In the genomic region with DNA sequence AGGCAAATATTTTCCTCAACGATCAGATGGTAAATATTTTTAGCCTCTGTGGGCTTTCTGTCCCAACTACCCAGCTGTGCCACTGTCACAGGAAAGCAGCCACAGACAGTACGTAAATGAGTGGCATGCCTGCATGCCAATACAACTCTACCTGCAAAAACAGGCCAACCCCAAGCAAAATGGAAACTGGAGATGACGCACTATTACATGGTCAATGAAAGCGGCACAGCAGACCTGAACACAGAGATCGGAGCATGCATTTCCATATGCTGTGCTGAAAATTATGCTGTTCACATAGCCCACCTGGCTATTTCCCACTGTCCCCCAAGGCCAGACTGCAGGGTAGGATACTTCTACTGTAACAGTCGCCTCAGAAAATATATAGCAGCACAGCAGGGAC, we compare ENCODE assay signal across 15 cellular contexts. TPM values are rescaled to one million over a fixed set of nuclear protein-coding genes. Genes with fewer than 3 reads are reported as not detected.
DNase-seq lines count a peak whose midpoint lies in the region; ATAC-seq, FAIRE-seq and TF ChIP-seq lines count a peak whose summit lies in the region.
"Had no signal": no experiment of that assay in that cellular context is flagged by ENCODE, and none has a peak within 500 bp of the region (broad histone marks: within the 10 kb centered on the region; RNA-seq: fewer than 3 reads in every experiment).

No MANE protein-coding gene starts in this region.

- intact Hi-C loops in GM12878 (cut with micrococcal nuclease; ENCODE audit: unreplicated experiment): no loop called here

- TF ChIP-seq RAD21 in GM12878 (IDR thresholded peaks at IDR 0.05; ENCODE audit: insufficient read depth, low read depth, low read length) (no peak), SK-N-SH (IDR thresholded peaks at IDR 0.05; ENCODE audit: low read length) (no peak)

- H3K9me2 ChIP-seq in SK-N-SH: no peaks in the 10 kb centered on the region

- POLR2A ChIA-PET in GM12878 (lab: Charles Lee) (no interaction called here), SK-N-SH (lab: Yijun Ruan, JAX) (no interaction called here)

- no peak overlapping the region for H2AK5ac ChIP-seq in H9 (ENCODE audit: insufficient read length, low read length)

- no TSS peak for BruUV-seq in GM12878 (replicated peaks; lab: Mats Ljungman, UMichigan)

- H3K79me1 ChIP-seq in H9 (ENCODE audit: insufficient read depth, low read depth, low read length, poor library complexity, severe bottlenecking): peaks cover 3% of the 10 kb centered on the region

- TF ChIP-seq POLR2A in GM12878 (IDR thresholded peaks at IDR 0.05; ENCODE audit: low read depth, low read length): no peak

- H3K23ac ChIP-seq in H9 (ENCODE audit: insufficient read length, low read depth, low read length): no peak overlapping the region

- H2AFZ ChIP-seq in H9 (ENCODE audit: low read length): no peak overlapping the region
- no peak overlapping the region for H2AFZ ChIP-seq in GM12878 (ENCODE audit: control insufficient read depth, low read depth, low read length)
- no peak overlapping the region for H2AFZ ChIP-seq in SK-N-SH (ENCODE audit: low read depth)

- FAIRE-seq in GM12878 (lab: Jason Lieb, UNC): no peak

- peaks cover 4 to 8% of the 10 kb centered on the region in 2 experiments; a peak in 3 of 4 replicates for H3K4me1 Mint-ChIP-seq in H9
- peaks cover 11% of the 10 kb centered on the region for H3K4me1 Mint-ChIP-seq in memory B cell
- H3K4me1 Mint-ChIP-seq: CD14-positive monocyte had no signal

- DNase-seq in H9 (no peak), GM12878 (ENCODE audit: low read depth, low spot score) (peak; percentile 28), memory B cell (ENCODE audit: low spot score in 2 of 2) (no peak), SIG-M5 (lab: John Stamatoyannopoulos, UW) (no peak), SK-N-SH (no peak), NCI-H226 (no peak)
- DNase-seq: Caco-2; CD8-positive, alpha-beta T cell; GF-D8; H7; KG1 had no signal

- H3K4me2 ChIP-seq in H9 (ENCODE audit: insufficient read depth, insufficient read length, low read length) (no peak overlapping the region), GM12878 (ENCODE audit: control insufficient read depth, insufficient read depth) (peak overlapping the region; percentile 41), SK-N-SH (no peak overlapping the region)
- H3K4me2 ChIP-seq: A549 had no signal

- H3K27me3 Mint-ChIP-seq in H9 (ENCODE audit: low read depth) (no peaks in the 10 kb centered on the region), memory B cell (no peaks in the 10 kb centered on the region)
- H3K27me3 Mint-ChIP-seq: IgD-negative memory B cell had no signal

- no peak overlapping the region for H3K4me3 ChIP-seq in GM12878
- no peak overlapping the region for H3K4me3 ChIP-seq in SK-N-SH (ENCODE audit: low read depth in 2 of 2, low read length in 1 of 2)
- H3K4me3 ChIP-seq: A549 had no signal

- H2BK15ac ChIP-seq in H9 (ENCODE audit: low read depth, low read length): no peak overlapping the region

- no peak overlapping the region for H2BK5ac ChIP-seq in H9 (ENCODE audit: insufficient read length, low read length)

- no peak overlapping the region for H3T11ph ChIP-seq in H9 (ENCODE audit: low read length)

- no peaks in the 10 kb centered on the region for H3K4me1 ChIP-seq in H9 (ENCODE audit: insufficient read depth, low read length)
- H3K4me1 ChIP-seq in GM12878 (ENCODE audit: control insufficient read depth, insufficient read depth, low read length): no peaks in the 10 kb centered on the region; the same call in 1 of the 2 replicates
- no peaks in the 10 kb centered on the region; a peak in 1 of 4 replicates for H3K4me1 ChIP-seq in SK-N-SH (ENCODE audit: control insufficient read depth in 1 of 2, insufficient read depth in 2 of 2, low read depth in 1 of 2, low read length in 1 of 2)
- H3K4me1 ChIP-seq: A549, Caco-2 had no signal

- H3K9ac ChIP-seq in H9 (ENCODE audit: extremely low read depth, insufficient read length, low read length) (no peak overlapping the region), GM12878 (ENCODE audit: control insufficient read depth, insufficient read depth, low read length) (no peak overlapping the region), SK-N-SH (no peak overlapping the region)

- RAD21 ChIA-PET in GM12878 (lab: Charles Lee; ENCODE audit: unreplicated experiment): no interaction called here

- no peak overlapping the region for H2BK120ac ChIP-seq in H9 (ENCODE audit: low read depth, low read length, poor library complexity, severe bottlenecking)

- H3K27ac ChIP-seq in H9 (ENCODE audit: insufficient read length, low read depth, low read length) (no peak overlapping the region), GM12878 (ENCODE audit: control insufficient read depth, insufficient read depth) (peak overlapping the region; percentile 27; the same call in 1 of the 2 replicates), SK-N-SH (ENCODE audit: low read depth in 2 of 2, low read length in 1 of 2) (no peak overlapping the region)
- H3K27ac ChIP-seq: A549 had no signal

- H3K36me3 ChIP-seq in GM12878 (ENCODE audit: control insufficient read depth in 2 of 2, insufficient read depth in 2 of 2, low read length in 1 of 2): peaks cover 14% of the 10 kb centered on the region in 2 experiments
- peaks cover 31 to 57% of the 10 kb centered on the region in 2 experiments for H3K36me3 ChIP-seq in SK-N-SH (replicated peaks in 1 of 2; ENCODE audit: control insufficient read depth in 1 of 2, insufficient read depth in 2 of 2, low read length in 1 of 2)

- no peak overlapping the region for H3K4ac ChIP-seq in H9 (ENCODE audit: low read depth, low read length)

- H3K9me3 ChIP-seq in H9 (ENCODE audit: control insufficient read depth, low read depth, low read length): no peaks in the 10 kb centered on the region
- no peaks in the 10 kb centered on the region for H3K9me3 ChIP-seq in GM12878 (replicated peaks; ENCODE audit: control insufficient read depth, insufficient read depth, low read length)
- no peaks in the 10 kb centered on the region for H3K9me3 ChIP-seq in SK-N-SH
- H3K9me3 ChIP-seq: A549, Caco-2 had no signal

- H3K18ac ChIP-seq in H9 (ENCODE audit: insufficient read length, low read depth, low read length): no peak overlapping the region

- H4K91ac ChIP-seq in H9 (ENCODE audit: insufficient read length, low read depth, low read length): no peak overlapping the region

- H3K9me3 Mint-ChIP-seq in H9 (no peaks in the 10 kb centered on the region), memory B cell (no peaks in the 10 kb centered on the region)
- H3K9me3 Mint-ChIP-seq: CD14-positive monocyte; CD8-positive, alpha-beta T cell; IgD-negative memory B cell had no signal

- H3K36me3 Mint-ChIP-seq in H9 (ENCODE audit: insufficient read depth in 1 of 3, low read depth in 3 of 3) (peaks cover 50 to 72% (median 54%) of the 10 kb centered on the region in 3 experiments), memory B cell (peaks cover 56% of the 10 kb centered on the region)

- in situ Hi-C loops in GM12878 (cut with MboI): no loop called here

- H3K27me3 ChIP-seq in H9 (ENCODE audit: insufficient read depth, low read length) (no peaks in the 10 kb centered on the region), GM12878 (replicated peaks in 1 of 2; ENCODE audit: control insufficient read depth in 2 of 2, insufficient read depth in 2 of 2, low read length in 1 of 2) (no peaks in the 10 kb centered on the region), SK-N-SH (ENCODE audit: insufficient read depth) (no peaks in the 10 kb centered on the region)

- H4K8ac ChIP-seq in H9 (replicated peaks; ENCODE audit: insufficient read length, low read depth, low read length): no peak overlapping the region

- no peak overlapping the region for H2BK20ac ChIP-seq in H9 (ENCODE audit: low read depth, low read length, poor library complexity, severe bottlenecking)

- no CpG with 5 or more reads among the region's 6 CpGs for WGBS in H9 (ENCODE audit: extremely low coverage, insufficient read length, low lambda C conversion rate)
- WGBS in GM12878 (ENCODE audit: insufficient coverage, insufficient replicate concordance, low lambda C conversion rate, missing lambda C conversion rate): 99% methylated on average over 6 of the region's 6 CpGs
- WGBS in SK-N-SH (ENCODE audit: low lambda C conversion rate): 94% methylated on average over 6 of the region's 6 CpGs

- ATAC-seq in GM12878: peak; percentile 87
- peak; percentile 39 for ATAC-seq in memory B cell (ENCODE audit: low read depth)
- ATAC-seq in GM18861 (IDR thresholded peaks at IDR 0.05; ENCODE audit: unreplicated experiment): no peak
- ATAC-seq: A549; CD8-positive, alpha-beta T cell had no signal

- H3K27ac Mint-ChIP-seq in H9 (peak overlapping the region in 2 of 3 experiments; percentile 35 to 85; a peak in 4 of 7 replicates), memory B cell (peak overlapping the region; percentile 63)
- H3K27ac Mint-ChIP-seq: CD14-positive monocyte; CD8-positive, alpha-beta T cell had no signal

- H3K56ac ChIP-seq in H9 (ENCODE audit: insufficient read length, low read depth, low read length): no peak overlapping the region

- H3K23me2 ChIP-seq in H9 (ENCODE audit: insufficient read length, low read depth, low read length, poor library complexity, severe bottlenecking): no peaks in the 10 kb centered on the region

- no peak overlapping the region for H3K4me3 Mint-ChIP-seq in H9
- H3K4me3 Mint-ChIP-seq in memory B cell: peak overlapping the region; percentile 80
- H3K4me3 Mint-ChIP-seq: CD14-positive monocyte; CD8-positive, alpha-beta T cell had no signal

- no peaks in the 10 kb centered on the region for H3F3A ChIP-seq in SK-N-SH (replicated peaks; ENCODE audit: insufficient read depth)

- no peak overlapping the region for H2BK12ac ChIP-seq in H9 (ENCODE audit: insufficient read length, low read depth, low read length)

- CTCF ChIA-PET in GM12878 (lab: Yijun Ruan, JAX): interaction anchor here (0.6 kb wide), 1 partner anchor 117 kb away, joined by 4 read pairs; no protein-coding TSS in a partner anchor
- CTCF ChIA-PET in SK-N-SH (lab: Yijun Ruan, JAX): interaction anchor here (0.9 kb wide), 1 partner anchor 138 kb away, joined by 4 read pairs; no protein-coding TSS in a partner anchor

- TF ChIP-seq EP300 in GM12878 (IDR thresholded peaks at IDR 0.05; ENCODE audit: borderline replicate concordance in 1 of 2, control insufficient read depth in 1 of 2, low read depth in 2 of 2, low read length in 2 of 2) (no peak), SK-N-SH (IDR thresholded peaks at IDR 0.05; ENCODE audit: borderline replicate concordance in 1 of 2, low read depth in 1 of 2, low read length in 1 of 2) (no peak)

- TF ChIP-seq CTCF in H9 (conservative IDR thresholded peaks at IDR 0.05): no peak
- TF ChIP-seq CTCF in GM12878 (IDR thresholded peaks at IDR 0.05 in 2 of 3, conservative IDR thresholded peaks at IDR 0.05 in 1 of 3; ENCODE audit: control insufficient read depth in 2 of 3, extremely low read depth in 1 of 3, insufficient read depth in 1 of 3, low read depth in 3 of 3, low read length in 3 of 3): no peak
- no peak for TF ChIP-seq CTCF in SK-N-SH (IDR thresholded peaks at IDR 0.05)

- H4K20me1 ChIP-seq in H9 (ENCODE audit: control insufficient read depth, insufficient read depth, insufficient read length) (no peaks in the 10 kb centered on the region), GM12878 (ENCODE audit: control insufficient read depth, insufficient read depth) (no peaks in the 10 kb centered on the region), SK-N-SH (ENCODE audit: insufficient read depth) (no peaks in the 10 kb centered on the region)

- no peak overlapping the region for H4K5ac ChIP-seq in H9 (ENCODE audit: insufficient read length, low read depth, low read length)

- H3K79me2 ChIP-seq in H9 (ENCODE audit: insufficient read depth, low read length) (no peaks in the 10 kb centered on the region; the same call in 1 of the 2 replicates), GM12878 (ENCODE audit: control insufficient read depth, insufficient read depth, low read length) (no peaks in the 10 kb centered on the region), SK-N-SH (ENCODE audit: insufficient read depth) (peaks cover 11% of the 10 kb centered on the region)

- H3K14ac ChIP-seq in H9 (ENCODE audit: insufficient read depth, low read length): no peak overlapping the region

- SMC1A ChIA-PET in GM12878 (lab: Charles Lee; ENCODE audit: uncharacterized antibody, unreplicated experiment): no interaction called here

RNA-seq across cellular contexts. Expression of gene HERC2, which starts 57.8 kb away (rescaled TPM):
- 57.9 and 69.2 TPM in 2 replicates for total RNA-seq in H9 (2021)
- total RNA-seq in GM12878 (2013; cell fraction: nucleolus; rRNA removed): 119 and 124 TPM in 2 replicates
- 28.2 and 29.8 TPM in 2 replicates for total RNA-seq in GM12878 (2014; rRNA removed)
- 18.5 and 19.7 TPM in 2 replicates for total RNA-seq in GM12878 (2014; rRNA removed; fragmentation: Illumina TruSeq; extraction: Trizol)
- 39.0 and 39.8 TPM in 2 replicates for total RNA-seq in GM12878 (2021)
- polyA plus RNA-seq in GM12878 (2011; ENCODE audit: low read depth): 10.7 TPM
- 8.7 and 12.8 TPM in 2 replicates for polyA plus RNA-seq in GM12878 (2011; rRNA removed)
- polyA plus RNA-seq in GM12878 (2011; cell fraction: cytosol; rRNA removed): 17.1 and 21.9 TPM in 2 replicates
- polyA plus RNA-seq in GM12878 (2011; cell fraction: nucleus; rRNA removed): 54.6 and 71.7 TPM in 2 replicates
- polyA plus RNA-seq in GM12878 (2012): 19.3 and 20.3 TPM in 2 replicates
- 21.2 and 35.7 TPM in 2 replicates for polyA plus RNA-seq in GM12878 (2014; fragmentation: Illumina TruSeq; extraction: Trizol)
- polyA plus RNA-seq in GM12878 (2014; fragmentation: Nextera tagmentation; extraction: Ambion mirVana): 1 to 10 TPM; 6.1 to 8.0 TPM
- 23.7 and 27.1 TPM in 2 replicates for polyA plus RNA-seq in GM12878 (2014; rRNA removed)
- 10 to 100 TPM; 24.3 to 31.2 TPM for polyA plus RNA-seq in GM12878 (2016; fragmentation: Nextera tagmentation; extraction: Ambion mirVana)
- 21.5 and 38.2 TPM in 2 replicates for polyA minus RNA-seq in GM12878 (2011; rRNA and poly(A)+ RNA removed)
- 15.4 and 16.6 TPM in 2 replicates for polyA minus RNA-seq in GM12878 (2011; cell fraction: cytosol; rRNA and poly(A)+ RNA removed)
- polyA minus RNA-seq in GM12878 (2011; cell fraction: nucleus; rRNA and poly(A)+ RNA removed): 30.1 and 59.3 TPM in 2 replicates
- 18.9 and 22.3 TPM in 2 replicates for polyA plus RNA-seq in SK-N-SH (2012; rRNA removed)
- polyA plus RNA-seq in SK-N-SH (2012; cell fraction: cytosol; rRNA removed): 14.0 and 16.4 TPM in 2 replicates
- 65.0 and 72.4 TPM in 2 replicates for polyA plus RNA-seq in SK-N-SH (2012; cell fraction: nucleus; rRNA removed)
